In genomic region chr1:59631561-59631960, GRCh38 we compare ENCODE assay signal across 13 cellular contexts.
"Had no signal": no experiment of that assay in that cellular context is flagged by ENCODE, and none has a peak within 500 bp of the region (broad histone marks: within the 10 kb centered on the region; RNA-seq: fewer than 3 reads in every experiment).

No MANE protein-coding gene starts in this region.

- H3K36me3 ChIP-seq: left ventricle myocardium inferior, neural progenitor cell, ovary had no signal

- H3K4me2 ChIP-seq: neural progenitor cell had no signal

- H3K4me3 ChIP-seq: coronary artery, left ventricle myocardium inferior, neural progenitor cell, ovary, SK-N-MC, skin epidermis had no signal

- H3K9ac ChIP-seq: neural progenitor cell had no signal

- DNase-seq: activated CD4-positive, alpha-beta T cell treated with anti-CD3 and anti-CD28 coated beads, Interleukin-2, amount 10 ng/mL, durations not matched to agents 24 days and 14 days; activated naive CD4-positive, alpha-beta T cell treated with Interleukin-2 at 50 U/mL for 16 hours; activated naive CD8-positive, alpha-beta T cell treated with anti-CD3 and anti-CD28 coated beads, Interleukin-2, amount 50 U/mL, for 24 hours; central memory CD4-positive, alpha-beta T cell; effector CD4-positive, alpha-beta T cell; left ventricle myocardium inferior; ovary; T-cell; trophoblast cell had no signal

- H3K27me3 ChIP-seq: neural progenitor cell, ovary had no signal

- H2AFZ ChIP-seq: neural progenitor cell had no signal

- H3K27ac ChIP-seq: coronary artery, left ventricle myocardium inferior, neural progenitor cell, ovary, SK-N-MC had no signal

- H3K9me3 ChIP-seq: left ventricle myocardium inferior, ovary had no signal

- H3K4me1 ChIP-seq: left ventricle myocardium inferior, neural progenitor cell had no signal
